19 cellular contexts compared by ENCODE assay signal in genomic region chr9:73215249-73215648, GRCh38.
"Had no signal": no experiment of that assay in that cellular context is flagged by ENCODE, and none has a peak within 500 bp of the region (broad histone marks: within the 10 kb centered on the region; RNA-seq: fewer than 3 reads in every experiment).

No MANE protein-coding gene starts in this region.

- DNase-seq: activated CD4-positive, alpha-beta T cell treated with anti-CD3 and anti-CD28 coated beads, Interleukin-2, amount 50 U/mL, for 4 hours; activated effector memory CD4-positive, alpha-beta T cell treated with anti-CD3 and anti-CD28 coated beads, Interleukin-2, amount 50 U/mL, for 16 hours; activated T-cell treated with anti-CD3 and anti-CD28 coated beads, Interleukin-2, amount 50 U/mL, for 72 hours; amniotic stem cell; foreskin keratinocyte; left cardiac atrium; lower lobe of right lung; nucleus accumbens; posterior cingulate gyrus; sigmoid colon; spleen; stimulated activated naive B cell treated with anti-CD40 and anti-IgM and Interleukin-4, amounts not matched to agents 10 μg/mL and 1 μg/mL and 100 μg/mL, for 72 hours; SW 1271; thyroid gland; WERI-Rb-1 had no signal

- H3K79me2 ChIP-seq: hepatocyte had no signal

- H3K9me3 ChIP-seq: lower lobe of right lung, sigmoid colon, spleen, thyroid gland had no signal

- ATAC-seq: activated naive CD4-positive, alpha-beta T cell treated with anti-CD3 and anti-CD28 coated beads, Interleukin-2, amount 50 U/mL, for 72 hours; activated T-cell treated with anti-CD3 and anti-CD28 coated beads, Interleukin-2, amount 50 U/mL, for 72 hours; foreskin keratinocyte; left cardiac atrium; lower lobe of right lung; natural killer cell treated with Interleukin-12 subunit alpha and Interleukin-12 subunit beta and Interleukin-15 and Interleukin-18, amount 100 ng/mL, for 72 hours; stimulated activated naive B cell treated with anti-CD40 and anti-IgM and Interleukin-4, amounts not matched to agents 10 μg/mL and 1 μg/mL and 100 μg/mL, for 72 hours had no signal

- H3K4me3 ChIP-seq: cardiac muscle cell, hepatocyte, lower lobe of right lung, sigmoid colon, spleen, thyroid gland had no signal

- H3K36me3 ChIP-seq: cardiac muscle cell, lower lobe of right lung, sigmoid colon, spleen, thyroid gland, WERI-Rb-1 had no signal

- H3K4me1 ChIP-seq: lower lobe of right lung, sigmoid colon, thyroid gland had no signal

- H3K27me3 ChIP-seq: cardiac muscle cell, hepatocyte, sigmoid colon, thyroid gland had no signal

- H3K27ac ChIP-seq: cardiac muscle cell, foreskin keratinocyte, hepatocyte, lower lobe of right lung, sigmoid colon, thyroid gland, WERI-Rb-1 had no signal

- H2AFZ ChIP-seq: hepatocyte had no signal
